Comparison of ENCODE assay signal across 8 cellular contexts in the genomic region with DNA sequence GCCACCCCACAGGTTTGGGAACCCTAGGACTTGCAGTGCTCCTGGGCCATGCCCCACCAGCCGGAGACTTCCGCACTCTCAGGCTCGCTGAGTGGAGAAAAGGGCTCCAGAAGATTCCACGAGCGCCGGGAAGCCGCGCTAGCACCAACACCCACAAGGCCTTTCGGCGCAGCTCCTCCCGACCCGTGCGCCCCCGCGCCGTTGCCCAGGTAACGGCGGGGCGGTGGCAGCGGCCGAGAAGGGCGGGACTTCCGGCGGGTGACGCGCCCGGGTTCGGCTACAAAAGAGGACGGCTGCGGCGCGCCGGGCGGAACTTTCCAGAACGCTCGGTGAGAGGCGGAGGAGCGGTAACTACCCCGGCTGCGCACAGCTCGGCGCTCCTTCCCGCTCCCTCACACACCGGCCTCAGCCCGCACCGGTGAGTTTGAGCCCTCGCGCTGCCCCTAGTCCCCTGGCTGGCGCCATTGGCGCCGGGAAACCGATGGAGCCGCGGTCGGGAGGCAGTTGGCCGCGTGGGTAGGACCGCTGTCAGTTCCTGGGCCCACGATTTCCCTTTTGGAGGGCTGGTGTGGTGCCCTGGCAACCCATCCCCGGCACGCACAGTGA. TPM values are rescaled to one million over a fixed set of nuclear protein-coding genes. Genes with fewer than 3 reads are reported as not detected.
A peak's percentile ranks its signal among the peaks of the same experiment; 100 is the strongest.
DNase-seq lines count a peak whose midpoint lies in the region; ATAC-seq and TF ChIP-seq lines count a peak whose summit lies in the region.

A gene (plus strand): TSS at position 308 of the 606 bp plus-strand sequence. CDS start 1,212 bp downstream, outside the sequence.

- H3K4me1 ChIP-seq in endodermal cell (ENCODE audit: control insufficient read depth, insufficient read depth, low read length) = peaks cover 9% of the 10 kb centered on the region

- H3K27ac Mint-ChIP-seq in endodermal cell = peak within 1 kb of the TSS; percentile 95
- H3K27ac Mint-ChIP-seq in mesothelial cell of epicardium = peak within 1 kb of the TSS; percentile 99

- H3K27me3 ChIP-seq in endodermal cell (ENCODE audit: control insufficient read depth, insufficient read depth, low read length, poor library complexity, severe bottlenecking) = no peaks in the 10 kb centered on the region

- peaks cover 48% of the 10 kb centered on the region for H3K36me3 ChIP-seq in endodermal cell (ENCODE audit: control insufficient read depth, insufficient read depth, low read length)

- H3K4me3 Mint-ChIP-seq in endodermal cell (peak within 1 kb of the TSS; percentile 96), mesothelial cell of epicardium (peak within 1 kb of the TSS; percentile 98)

- no peaks in the 10 kb centered on the region for H3K9me3 Mint-ChIP-seq in endodermal cell
- H3K9me3 Mint-ChIP-seq in mesothelial cell of epicardium = no peaks in the 10 kb centered on the region

- H3K36me3 Mint-ChIP-seq in endodermal cell (ENCODE audit: low read depth) (peaks cover 53% of the 10 kb centered on the region), mesothelial cell of epicardium (peaks cover 18% of the 10 kb centered on the region)

- H3K4me1 Mint-ChIP-seq in endodermal cell (peaks cover 30% of the 10 kb centered on the region), mesothelial cell of epicardium (peaks cover 54% of the 10 kb centered on the region)

- no peaks in the 10 kb centered on the region for H3K9me3 ChIP-seq in endodermal cell (ENCODE audit: control insufficient read depth, low read length)

- in situ Hi-C loops in Caki2 (cut with HindIII; ENCODE audit: low pct_unique_long_range_greater_than_20kb, low sequenced_read_pairs) = no loop called here

- ATAC-seq in GM21367 (IDR thresholded peaks at IDR 0.05; ENCODE audit: unreplicated experiment) = peak; percentile 91

- peak within 1 kb of the TSS; percentile 98 for H3K27ac ChIP-seq in endodermal cell (ENCODE audit: low read depth, low read length)

- H3K27me3 Mint-ChIP-seq in endodermal cell (ENCODE audit: insufficient read depth) (no peaks in the 10 kb centered on the region), mesothelial cell of epicardium (ENCODE audit: low read depth) (no peaks in the 10 kb centered on the region)

- 0 to 1% methylated on average over 19 to 61 of the region's 61 CpGs for WGBS in endodermal cell (ENCODE audit: insufficient coverage in 1 of 2, insufficient read length in 1 of 2), 2 experiments

- TF ChIP-seq CTCF in endodermal cell (conservative IDR thresholded peaks at IDR 0.05) (no peak), mesothelial cell of epicardium (IDR thresholded peaks at IDR 0.05; ENCODE audit: unreplicated experiment) (no peak)

- peak within 1 kb of the TSS; percentile 95 for H3K9ac ChIP-seq in endodermal cell (ENCODE audit: extremely low read depth, low read length, poor library complexity, severe bottlenecking)

- H3K4me3 ChIP-seq in endodermal cell (ENCODE audit: low read length) = peak within 1 kb of the TSS; percentile 97

- peak; percentile 89 for DNase-seq in Caki2 (ENCODE audit: low read depth)
- peak; percentile 91 for DNase-seq in HT1080 (ENCODE audit: low read depth)
- DNase-seq in NOMO-1 treated with dmso at 0.1 percent for 144 hours (lab: John Stamatoyannopoulos, UW; ENCODE audit: unreplicated experiment) = peak; percentile 91
- DNase-seq in activated CD8-positive, alpha-beta memory T cell treated with anti-CD3 and anti-CD28 coated beads, Interleukin-2, amount 50 U/mL, for 1 hour (ENCODE audit: extremely low read depth) = peak; percentile 75
- DNase-seq in endodermal cell = peak; percentile 97
- DNase-seq in mesothelial cell of epicardium (ENCODE audit: low spot score in 2 of 2, unreplicated experiment in 2 of 2) = peak; percentile 92 to 98
- peak; percentile 88 to 92 for DNase-seq in stimulated activated CD8-positive, alpha-beta memory T cell treated with anti-CD3 and anti-CD28 coated beads, Interleukin-15, amount 100 ng/mL, for 4 hours (ENCODE audit: low read depth in 2 of 2)

RNA-seq across cellular contexts. Expression of the gene that starts here (rescaled TPM):
- total RNA-seq in Caki2 (2014; rRNA removed; shearing (Covaris generic); ENCODE audit: low replicate concordance) = 112 and 128 TPM in 2 replicates
- total RNA-seq in HT1080 (2014; rRNA removed; shearing (Covaris generic)) = 185 and 211 TPM in 2 replicates
- 183 TPM in 2 replicates for polyA plus RNA-seq in HT1080 (2015; cell fraction: cytosol; rRNA removed)
- 212 and 235 TPM in 2 replicates for polyA plus RNA-seq in HT1080 (2015; cell fraction: nucleus; rRNA removed)
- 100 to 1,000 TPM; 139 to 172 TPM for total RNA-seq in endodermal cell
- 165 TPM for polyA plus RNA-seq in endodermal cell (2013, experiment 1 of 2)
- 153 TPM for polyA plus RNA-seq in endodermal cell (2013, experiment 2 of 2)
- total RNA-seq in mesothelial cell of epicardium = 151 to 161 TPM (median 157 TPM) in 3 replicates

Comparison
In these comparisons a context has a peak if more than half of its experiments do, and no peak if none do; other contexts are left out.
1. Peak in every context shown above with its lines: DNase-seq, ATAC-seq, H3K4me3 ChIP-seq and H3K27ac ChIP-seq.